ENCODE assay signal across 12 cellular contexts in the genomic region with DNA sequence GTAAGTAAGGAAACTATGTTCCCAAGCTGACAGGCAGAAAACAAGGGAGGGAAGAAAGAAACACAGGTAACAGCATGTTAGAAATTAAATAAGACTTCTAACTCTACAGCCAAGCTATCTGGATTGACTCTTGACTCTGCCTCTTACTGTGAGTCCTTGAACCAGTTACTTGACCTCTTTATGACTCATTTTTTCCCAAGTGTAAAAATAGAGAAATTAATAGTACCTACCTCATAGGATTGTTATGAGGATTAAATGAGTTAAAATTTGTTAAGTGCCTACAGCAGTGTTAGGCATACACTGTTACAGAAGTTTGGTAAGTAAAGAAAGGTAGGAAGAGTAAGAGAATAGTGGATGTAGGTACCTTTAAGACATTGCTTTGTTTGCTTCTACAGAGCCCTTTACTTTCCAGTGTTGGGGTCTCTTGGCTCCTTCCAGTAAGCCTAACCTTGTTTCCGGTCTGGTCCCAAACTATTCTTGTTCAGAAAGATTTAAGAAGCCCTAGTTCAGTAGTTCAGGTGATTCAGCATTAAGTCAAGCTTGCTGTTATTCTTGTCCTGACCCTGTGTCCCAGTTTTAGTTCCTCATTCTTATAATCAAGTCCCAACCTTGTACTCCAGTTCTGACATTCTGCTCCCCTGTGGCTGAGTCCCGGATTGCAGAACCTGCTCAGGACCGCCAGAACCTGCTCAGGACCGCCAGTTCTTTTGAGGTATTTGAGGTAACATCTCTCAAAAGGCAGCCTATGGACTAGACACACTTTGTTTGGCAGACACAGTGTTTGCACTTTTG.
DNase-seq lines count a peak whose midpoint lies in the region; ATAC-seq and TF ChIP-seq lines count a peak whose summit lies in the region.
"Had no signal": no experiment of that assay in that cellular context is flagged by ENCODE, and none has a peak within 500 bp of the region (broad histone marks: within the 10 kb centered on the region; RNA-seq: fewer than 3 reads in every experiment).

No MANE protein-coding gene starts in this region.

- H3F3A ChIP-seq in GM23248 (ENCODE audit: insufficient read depth) = no peaks in the 10 kb centered on the region

- no peak for TF ChIP-seq CTCF in right lobe of liver (IDR thresholded peaks at IDR 0.05)
- TF ChIP-seq CTCF in Peyer's patch (IDR thresholded peaks at IDR 0.05) = no peak

- peak; percentile 19 for DNase-seq in GM23248
- peak in 2 of 3 donors; percentile 52 to 62 for DNase-seq in right lobe of liver
- DNase-seq in Kasumi-1 (lab: John Stamatoyannopoulos, UW) = no peak
- DNase-seq in NCI-H1048 (lab: John Stamatoyannopoulos, UW) = no peak
- no peak for DNase-seq in Peyer's patch
- no peak for DNase-seq in OCI-M2 (lab: John Stamatoyannopoulos, UW; ENCODE audit: unreplicated experiment)
- DNase-seq: activated naive CD8-positive, alpha-beta T cell treated with anti-CD3 and anti-CD28 coated beads, Interleukin-2, amount 50 U/mL, for 24 hours; erythroblast; stomach had no signal

- WGBS in GM23248 (ENCODE audit: low coverage in 1 of 2, low lambda C conversion rate in 2 of 2, missing lambda C conversion rate in 2 of 2), 2 experiments = 57 to 58% methylated on average over 4 of the region's 4 CpGs
- 42% methylated on average over 4 of the region's 4 CpGs for WGBS in right lobe of liver (ENCODE audit: insufficient coverage, low coverage, low lambda C conversion rate, missing lambda C conversion rate)

- H3K4me2 ChIP-seq in GM23248 (ENCODE audit: unreplicated experiment) = no peak overlapping the region
- H3K4me2 ChIP-seq: smooth muscle cell had no signal

- TF ChIP-seq POLR2A in right lobe of liver (IDR thresholded peaks at IDR 0.05) (no peak), Peyer's patch (IDR thresholded peaks at IDR 0.05) (no peak)

- no peaks in the 10 kb centered on the region for H3K79me2 ChIP-seq in GM23248 (ENCODE audit: insufficient read depth)

- H3K4me3 ChIP-seq in GM23248 (no peak overlapping the region), right lobe of liver (no peak overlapping the region), Peyer's patch (no peak overlapping the region)
- H3K4me3 ChIP-seq: smooth muscle cell, stomach had no signal

- H3K36me3 ChIP-seq in GM23248 (ENCODE audit: low read depth) = no peaks in the 10 kb centered on the region
- H3K36me3 ChIP-seq in right lobe of liver = no peaks in the 10 kb centered on the region
- H3K36me3 ChIP-seq in Peyer's patch = no peaks in the 10 kb centered on the region
- H3K36me3 ChIP-seq: stomach had no signal

- H3K9me3 ChIP-seq in GM23248 (ENCODE audit: low read depth) (no peaks in the 10 kb centered on the region), right lobe of liver (no peaks in the 10 kb centered on the region), Peyer's patch (no peaks in the 10 kb centered on the region)
- H3K9me3 ChIP-seq: stomach had no signal

- no peak overlapping the region for H3K9ac ChIP-seq in GM23248

- H3K27me3 ChIP-seq in GM23248 (replicated peaks; ENCODE audit: insufficient read depth) = no peaks in the 10 kb centered on the region
- no peaks in the 10 kb centered on the region for H3K27me3 ChIP-seq in right lobe of liver
- no peaks in the 10 kb centered on the region for H3K27me3 ChIP-seq in Peyer's patch
- H3K27me3 ChIP-seq: stomach had no signal

- H4K20me1 ChIP-seq in GM23248 (ENCODE audit: insufficient read depth) = no peaks in the 10 kb centered on the region

- in situ Hi-C loops in GM23248 (cut with MboI) = no loop called here

- peak; percentile 77 for ATAC-seq in GM18868 (IDR thresholded peaks at IDR 0.05; ENCODE audit: unreplicated experiment)
- ATAC-seq in HG03575 (IDR thresholded peaks at IDR 0.05; ENCODE audit: extremely low read depth, insufficient number of reproducible peaks, low FRiP score, unreplicated experiment) = peak; percentile 62
- peak; percentile 27 to 51 (median 43) for ATAC-seq in right lobe of liver
- ATAC-seq: activated naive CD8-positive, alpha-beta T cell treated with anti-CD3 and anti-CD28 coated beads, Interleukin-2, amount 50 U/mL, for 24 hours had no signal

- intact Hi-C loops in right lobe of liver (cut with DNase I) = no loop called here

- H3K27ac ChIP-seq in GM23248 (no peak overlapping the region), right lobe of liver (peak overlapping the region in 2 of 3 donors; percentile 62 to 68), Peyer's patch (no peak overlapping the region)
- H3K27ac ChIP-seq: stomach had no signal

- no peaks in the 10 kb centered on the region for H3K4me1 ChIP-seq in GM23248 (ENCODE audit: insufficient read depth)
- peaks cover 0 to 45% (median 11%) of the 10 kb centered on the region in 4 donors for H3K4me1 ChIP-seq in right lobe of liver
- no peaks in the 10 kb centered on the region for H3K4me1 ChIP-seq in Peyer's patch
- H3K4me1 ChIP-seq: stomach had no signal

- H3K9me2 ChIP-seq in GM23248 (ENCODE audit: insufficient read depth) = no peaks in the 10 kb centered on the region; the same call in 1 of the 2 replicates

- H2AFZ ChIP-seq in GM23248 = no peak overlapping the region

Comparison
In these comparisons a context has a peak if more than half of its experiments do, and no peak if none do; other contexts are left out.
1. DNase-seq: peak in GM23248 (single experiment) and right lobe of liver (2 of 3); none in Kasumi-1 (0 of 2), NCI-H1048 (single experiment), Peyer's patch (0 of 3) and OCI-M2 (single experiment).
2. H3K27ac ChIP-seq: peak in right lobe of liver (2 of 3); none in GM23248 (single experiment) and Peyer's patch (0 of 4).
3. Peak in every context shown above with its lines, with median percentiles within 50 percentile points of each other: ATAC-seq.